Comparison of ENCODE assay signal across 20 cellular contexts in the genomic region with DNA sequence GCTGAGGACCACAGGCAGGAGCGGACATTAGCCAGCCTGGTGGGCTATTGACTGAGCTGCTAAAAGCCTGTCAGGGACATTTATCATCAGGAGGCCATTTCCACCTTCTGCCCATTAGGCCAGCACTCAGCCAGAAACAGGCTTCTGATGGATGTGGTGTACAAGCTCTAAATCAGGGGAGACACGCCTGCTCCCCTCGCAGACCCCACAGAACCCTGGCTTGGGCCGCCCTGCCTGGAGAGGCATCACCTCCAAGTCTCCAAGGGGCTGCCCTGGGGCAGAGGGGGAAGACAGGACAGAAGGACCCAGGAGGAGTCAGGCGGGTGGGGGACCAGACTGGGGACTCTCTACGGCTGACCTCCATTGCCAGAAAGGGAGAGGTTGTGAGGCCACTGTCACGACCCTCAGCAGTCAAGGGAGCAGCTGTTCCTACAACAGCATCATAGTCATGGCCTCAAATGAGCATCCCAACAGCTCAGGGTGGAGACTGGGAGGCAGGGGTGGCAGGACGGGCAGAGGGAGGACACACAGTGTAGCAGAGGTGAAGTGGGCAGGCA. TPM values are rescaled to one million over a fixed set of nuclear protein-coding genes. Genes with fewer than 3 reads are reported as not detected.
DNase-seq lines count a peak whose midpoint lies in the region; ATAC-seq, FAIRE-seq and TF ChIP-seq lines count a peak whose summit lies in the region.
"Had no signal": no experiment of that assay in that cellular context is flagged by ENCODE, and none has a peak within 500 bp of the region (broad histone marks: within the 10 kb centered on the region; RNA-seq: fewer than 3 reads in every experiment).

No MANE protein-coding gene starts in this region.

- 60 to 74% (median 68%) methylated on average over 8 of the region's 8 CpGs for whole genome bisulfite sequencing in small intestine, 3 donors

- intact Hi-C loops in left lung (cut with DNase I): no loop called here

- H3K4me3 ChIP-seq in NT2/D1 (ENCODE audit: insufficient read length, low read depth) (no peak overlapping the region), left lung (no peak overlapping the region), small intestine (ENCODE audit: low read depth in 1 of 2, low read length in 2 of 2) (no peak overlapping the region)
- H3K4me3 ChIP-seq: thoracic aorta had no signal

- no peak for ATAC-seq in left lung
- ATAC-seq in HG03565 (IDR thresholded peaks at IDR 0.05; ENCODE audit: unreplicated experiment): no peak

- no peak for FAIRE-seq in small intestine (lab: Jason Lieb, UNC)
- FAIRE-seq: colon, islet of Langerhans had no signal

- H3K4me1 ChIP-seq in NT2/D1 (ENCODE audit: insufficient read depth, insufficient read length) (peaks cover 8% of the 10 kb centered on the region), left lung (peaks cover 4 to 49% of the 10 kb centered on the region in 2 donors), small intestine (ENCODE audit: control insufficient read depth in 2 of 2, insufficient read depth in 1 of 2, low read depth in 1 of 2, low read length in 1 of 2) (peaks cover 13 to 15% of the 10 kb centered on the region in 2 donors)

- no peaks in the 10 kb centered on the region for H3K27me3 ChIP-seq in NT2/D1 (ENCODE audit: insufficient read depth, insufficient read length)
- no peaks in the 10 kb centered on the region for H3K27me3 ChIP-seq in left lung
- no peaks in the 10 kb centered on the region for H3K27me3 ChIP-seq in small intestine (ENCODE audit: control insufficient read depth in 2 of 2, insufficient read depth in 2 of 2, low read length in 2 of 2)

- H3K36me3 ChIP-seq in NT2/D1 (ENCODE audit: insufficient read depth, insufficient read length, low read length) (peaks cover 14% of the 10 kb centered on the region), left lung (no peaks in the 10 kb centered on the region), small intestine (ENCODE audit: control insufficient read depth in 2 of 2, insufficient read depth in 2 of 2, low read length in 2 of 2) (peaks cover 0 to 3% of the 10 kb centered on the region in 2 donors)
- H3K36me3 ChIP-seq: thoracic aorta had no signal

- H3K9me3 ChIP-seq in NT2/D1 (ENCODE audit: insufficient read depth, low read length) (no peaks in the 10 kb centered on the region), left lung (no peaks in the 10 kb centered on the region), small intestine (ENCODE audit: control insufficient read depth, low read depth) (no peaks in the 10 kb centered on the region)
- H3K9me3 ChIP-seq: thoracic aorta had no signal

- TF ChIP-seq CTCF in left lung (IDR thresholded peaks at IDR 0.05): no peak

- H3K9ac ChIP-seq in NT2/D1 (ENCODE audit: insufficient read length, low read depth): peak overlapping the region; percentile 53

- H3K27ac ChIP-seq in left lung (peak overlapping the region; percentile 79 to 80), small intestine (ENCODE audit: low read depth in 1 of 2, low read length in 1 of 2) (peak overlapping the region; percentile 92 to 99)
- H3K27ac ChIP-seq: thoracic aorta, VCaP had no signal

- DNase-seq in NT2/D1 (ENCODE audit: low read depth, low spot score) (no peak), cerebellar cortex (ENCODE audit: low spot score) (peak; percentile 17), left lung (no peak), small intestine (no peak), NCI-H524 treated with DMSO at 0.1 percent for 48 hours (lab: John Stamatoyannopoulos, UW) (no peak), medulla oblongata (ENCODE audit: extremely low spot score) (no peak), epidermal melanocyte (ENCODE audit: insufficient read length, low spot score) (no peak)
- DNase-seq: activated CD4-positive, alpha-beta memory T cell treated with anti-CD3 and anti-CD28 coated beads, Interleukin-2, amount 10 ng/mL, durations not matched to agents 7 days and 5 days; activated T-cell treated with anti-CD3 and anti-CD28 coated beads, Interleukin-2, amount 50 U/mL, for 48 hours; GOT3; hippocampal formation; NCI-H2107; NCI-H526 treated with DMSO at 0.1 percent for 48 hours; stimulated activated CD4-positive, alpha-beta T cell treated with anti-CD3 and anti-CD28 coated beads, Interleukin-12 subunit alpha, Interleukin-12 subunit beta, amount 100 ng/mL, for 4 hours had no signal

RNA-seq across cellular contexts. Expression of gene TRIM14, which starts 24.0 kb away (rescaled TPM):
- 10 to 100 TPM; 26.8 to 37.2 TPM for total RNA-seq in left lung
- 10 to 100 TPM; 20.5 to 35.2 (median 30.6) TPM for polyA plus RNA-seq in small intestine
- polyA plus RNA-seq: neural cell had no signal

RNA-seq across cellular contexts. Expression of gene CORO2A, which starts 49.4 kb away (rescaled TPM):
- 10 to 100 TPM; 14.9 to 20.4 TPM for total RNA-seq in left lung
- polyA plus RNA-seq in small intestine: 10 to 100 TPM; 35.1 to 57.0 (median 45.3) TPM
